In genomic region chr4:4578981-4579380, GRCh38 we compare ENCODE assay signal across 16 cellular contexts.
"Had no signal": no experiment of that assay in that cellular context is flagged by ENCODE, and none has a peak within 500 bp of the region (broad histone marks: within the 10 kb centered on the region; RNA-seq: fewer than 3 reads in every experiment).

No MANE protein-coding gene starts in this region.

- H3K27ac ChIP-seq: adrenal gland, coronary artery, epithelial cell of prostate, hepatocyte, prostate gland had no signal

- FAIRE-seq: TTC549 had no signal

- H3K27me3 ChIP-seq: adrenal gland, hepatocyte had no signal

- H3K4me3 ChIP-seq: adrenal gland, coronary artery, hepatocyte, prostate gland had no signal

- H3K36me3 ChIP-seq: adrenal gland, prostate gland had no signal

- ATAC-seq: naive thymus-derived CD4-positive, alpha-beta T cell; sciatic nerve had no signal

- H3K9me3 ChIP-seq: adrenal gland, prostate gland had no signal

- DNase-seq: activated naive CD4-positive, alpha-beta T cell treated with anti-CD3 and anti-CD28 coated beads, Interleukin-2, amount 50 U/mL, for 16 hours; activated T-cell treated with anti-CD3 and anti-CD28 coated beads, Interleukin-2, amount 50 U/mL, for 1 hour; adrenal gland; central memory CD4-positive, alpha-beta T cell; effector memory CD4-positive, alpha-beta T cell; kidney glomerular epithelial cell; naive thymus-derived CD4-positive, alpha-beta T cell; stimulated activated CD4-positive, alpha-beta T cell treated with anti-CD3 and anti-CD28 coated beads, Interleukin-12 subunit alpha, Interleukin-12 subunit beta, amount 100 ng/mL, for 4 hours; stimulated activated naive CD4-positive, alpha-beta T cell; T-helper 2 cell had no signal
